11 cellular contexts compared by ENCODE assay signal in genomic region chr20:37356387-37356786, GRCh38. TPM values are rescaled to one million over a fixed set of nuclear protein-coding genes. Genes with fewer than 3 reads are reported as not detected.
DNase-seq lines count a peak whose midpoint lies in the region; ATAC-seq, FAIRE-seq and TF ChIP-seq lines count a peak whose summit lies in the region.
"Had no signal": no experiment of that assay in that cellular context is flagged by ENCODE, and none has a peak within 500 bp of the region (broad histone marks: within the 10 kb centered on the region; RNA-seq: fewer than 3 reads in every experiment).

No MANE protein-coding gene starts in this region.

- H3K4me1 ChIP-seq in HCT116 (ENCODE audit: control insufficient read depth in 1 of 2, insufficient read depth in 2 of 2, low read length in 2 of 2): no peaks in the 10 kb centered on the region
- H3K4me1 ChIP-seq in keratinocyte (ENCODE audit: control insufficient read depth, extremely low read depth, insufficient read depth, low read length): peaks cover 52% of the 10 kb centered on the region
- H3K4me1 ChIP-seq in stomach smooth muscle (ENCODE audit: control insufficient read depth, insufficient read depth, low read length): peaks cover 38% of the 10 kb centered on the region

- H3K4me2 ChIP-seq in HCT116 (ENCODE audit: low read length): no peak overlapping the region
- no peak overlapping the region for H3K4me2 ChIP-seq in keratinocyte (ENCODE audit: control insufficient read depth, extremely low read depth, insufficient read depth, low read depth, low read length)

- peak; percentile 38; the same call in 1 of the 2 replicates for ATAC-seq in HCT116

- RAD21 ChIA-PET in HCT116 (lab: Charles Lee; ENCODE audit: low non-redundant PET in 1 of 2, low total read pairs in 2 of 2, uncharacterized antibody in 2 of 2, unreplicated experiment in 2 of 2): no interaction called here

- FAIRE-seq in keratinocyte (lab: Jason Lieb, UNC): peak; percentile 65
- FAIRE-seq: H54 had no signal

- no peaks in the 10 kb centered on the region for H3K9me3 Mint-ChIP-seq in activated T-helper 1 cell treated with anti-CD3 and anti-CD28 coated beads, Interleukin-12 subunit alpha, Interleukin-12 subunit beta, Interleukin-2, Interleukin-4 antibody, amounts not matched to agents 30 ng/mL and 10 ng/mL and 1 ng/mL, durations not matched to agents 14 hours and 24 hours and 36 hours

- no peak overlapping the region for H3K9ac ChIP-seq in HCT116 (ENCODE audit: low read length)
- H3K9ac ChIP-seq in keratinocyte (ENCODE audit: control insufficient read depth, extremely low read depth, insufficient read depth, low read length): no peak overlapping the region
- no peak overlapping the region for H3K9ac ChIP-seq in stomach smooth muscle (ENCODE audit: low read length in 2 of 2)

- CTCF ChIA-PET in HCT116 (lab: Charles Lee): no interaction called here

- no peak for DNase-seq in HCT116 (ENCODE audit: low read depth, low spot score)
- peak in 34 of 58 donors; percentile 7 to 54 (median 29) for DNase-seq in anterior cingulate cortex (lab: John Stamatoyannopoulos, UW)
- DNase-seq in keratinocyte (ENCODE audit: low read depth, low spot score): no peak
- no peak for DNase-seq in NCI-H146 treated with DMSO at 0.1 percent for 48 hours (lab: John Stamatoyannopoulos, UW; ENCODE audit: unreplicated experiment)
- no peak for DNase-seq in activated T-helper 1 cell treated with anti-CD3 and anti-CD28 coated beads, Interleukin-12 subunit alpha, Interleukin-12 subunit beta, Interleukin-2, Interleukin-4 antibody, amounts not matched to agents 30 ng/mL and 10 ng/mL and 1 ng/mL, durations not matched to agents 14 hours and 24 hours and 36 hours (ENCODE audit: low spot score)
- no peak for DNase-seq in NCI-H128 (lab: John Stamatoyannopoulos, UW; ENCODE audit: unreplicated experiment)
- no peak for DNase-seq in NCI-H446 (lab: John Stamatoyannopoulos, UW)
- DNase-seq: activated gamma-delta T cell treated with Interleukin-2 at 50 U/mL for 16 hours had no signal

- H3K27ac ChIP-seq in HCT116 (ENCODE audit: low read depth, low read length) (no peak overlapping the region), keratinocyte (ENCODE audit: control insufficient read depth, insufficient read depth, low read length) (no peak overlapping the region), stomach smooth muscle (ENCODE audit: low read length) (peak overlapping the region; percentile 2)

- dilution Hi-C loops in keratinocyte (cut with MboI; ENCODE audit: extremely low pct_ligation_motif_present, low sequenced_read_pairs): no loop called here

- H3K9me1 ChIP-seq in keratinocyte (ENCODE audit: control insufficient read depth, extremely low read depth, insufficient read depth, low read length): peaks cover 6% of the 10 kb centered on the region

- intact Hi-C loops in HCT116 (cut with micrococcal nuclease): no loop called here
- intact Hi-C loops in activated T-helper 1 cell treated with anti-CD3 and anti-CD28 coated beads, Interleukin-12 subunit alpha, Interleukin-12 subunit beta, Interleukin-2, Interleukin-4 antibody, amounts not matched to agents 30 ng/mL and 10 ng/mL and 1 ng/mL, durations not matched to agents 14 hours and 24 hours and 36 hours (cut with micrococcal nuclease): no loop called here

- peaks cover 96% of the 10 kb centered on the region for H3K79me2 ChIP-seq in HCT116 (ENCODE audit: insufficient read depth, low read length)
- H3K79me2 ChIP-seq in keratinocyte (ENCODE audit: control insufficient read depth, insufficient read depth, low read length): peaks cover 86% of the 10 kb centered on the region

- TF ChIP-seq CTCF in HCT116 (IDR thresholded peaks at IDR 0.05 in 2 of 3, conservative IDR thresholded peaks at IDR 0.05 in 1 of 3; ENCODE audit: borderline replicate concordance in 1 of 3, insufficient read depth in 1 of 3, low read depth in 2 of 3, low read length in 2 of 3) (no peak), keratinocyte (optimal IDR thresholded peaks at IDR 0.05 in 1 of 3, IDR thresholded peaks at IDR 0.05 in 1 of 3, conservative IDR thresholded peaks at IDR 0.05 in 1 of 3; ENCODE audit: extremely low read depth in 1 of 3, insufficient read depth in 2 of 3, low read length in 3 of 3) (no peak)

- H3K36me3 Mint-ChIP-seq in activated T-helper 1 cell treated with anti-CD3 and anti-CD28 coated beads, Interleukin-12 subunit alpha, Interleukin-12 subunit beta, Interleukin-2, Interleukin-4 antibody, amounts not matched to agents 30 ng/mL and 10 ng/mL and 1 ng/mL, durations not matched to agents 14 hours and 24 hours and 36 hours (ENCODE audit: low read depth): no peaks in the 10 kb centered on the region

- TF ChIP-seq POLR2A in HCT116 (IDR thresholded peaks at IDR 0.05; ENCODE audit: borderline replicate concordance, extremely low read depth, insufficient read depth, insufficient read length): no peak

- H3K27me3 ChIP-seq in HCT116 (ENCODE audit: insufficient read depth, low read length): no peaks in the 10 kb centered on the region
- no peaks in the 10 kb centered on the region for H3K27me3 ChIP-seq in keratinocyte (ENCODE audit: control insufficient read depth, extremely low read depth, insufficient read depth, low read length)
- no peaks in the 10 kb centered on the region for H3K27me3 ChIP-seq in stomach smooth muscle (ENCODE audit: control insufficient read depth in 1 of 2, insufficient read depth in 2 of 2, low read length in 2 of 2)

- no peaks in the 10 kb centered on the region for H3K4me1 Mint-ChIP-seq in activated T-helper 1 cell treated with anti-CD3 and anti-CD28 coated beads, Interleukin-12 subunit alpha, Interleukin-12 subunit beta, Interleukin-2, Interleukin-4 antibody, amounts not matched to agents 30 ng/mL and 10 ng/mL and 1 ng/mL, durations not matched to agents 14 hours and 24 hours and 36 hours (ENCODE audit: low read depth)

- H3K27ac Mint-ChIP-seq in activated T-helper 1 cell treated with anti-CD3 and anti-CD28 coated beads, Interleukin-12 subunit alpha, Interleukin-12 subunit beta, Interleukin-2, Interleukin-4 antibody, amounts not matched to agents 30 ng/mL and 10 ng/mL and 1 ng/mL, durations not matched to agents 14 hours and 24 hours and 36 hours: no peak overlapping the region

- H4K20me1 ChIP-seq in HCT116 (ENCODE audit: insufficient read depth): no peaks in the 10 kb centered on the region
- peaks cover 2% of the 10 kb centered on the region for H4K20me1 ChIP-seq in keratinocyte (ENCODE audit: control insufficient read depth, extremely low read depth, insufficient read depth, low read length)

- H3K4me3 Mint-ChIP-seq in activated T-helper 1 cell treated with anti-CD3 and anti-CD28 coated beads, Interleukin-12 subunit alpha, Interleukin-12 subunit beta, Interleukin-2, Interleukin-4 antibody, amounts not matched to agents 30 ng/mL and 10 ng/mL and 1 ng/mL, durations not matched to agents 14 hours and 24 hours and 36 hours: no peak overlapping the region

- no peak overlapping the region for H3K4me3 ChIP-seq in HCT116 (replicated peaks in 1 of 2; ENCODE audit: low read depth in 1 of 2, low read length in 2 of 2)
- H3K4me3 ChIP-seq in keratinocyte (ENCODE audit: control insufficient read depth in 2 of 3, extremely low read depth in 1 of 3, insufficient read depth in 2 of 3, low read depth in 1 of 3, low read length in 3 of 3): no peak overlapping the region
- no peak overlapping the region for H3K4me3 ChIP-seq in stomach smooth muscle (ENCODE audit: low read length in 2 of 2)
- H3K4me3 ChIP-seq: skin epidermis had no signal

- no peaks in the 10 kb centered on the region for H3K27me3 Mint-ChIP-seq in activated T-helper 1 cell treated with anti-CD3 and anti-CD28 coated beads, Interleukin-12 subunit alpha, Interleukin-12 subunit beta, Interleukin-2, Interleukin-4 antibody, amounts not matched to agents 30 ng/mL and 10 ng/mL and 1 ng/mL, durations not matched to agents 14 hours and 24 hours and 36 hours (ENCODE audit: insufficient read depth)

- no peak overlapping the region for H2AFZ ChIP-seq in HCT116 (ENCODE audit: low read depth, low read length, poor library complexity, severe bottlenecking)
- no peak overlapping the region for H2AFZ ChIP-seq in keratinocyte (ENCODE audit: control insufficient read depth, low read length)

- POLR2A ChIA-PET in HCT116 (lab: Charles Lee): no interaction called here

- TF ChIP-seq RAD21 in HCT116 (IDR thresholded peaks at IDR 0.05; ENCODE audit: low read depth): no peak

- H3K36me3 ChIP-seq in HCT116 (ENCODE audit: control insufficient read depth in 1 of 2, insufficient read depth in 2 of 2, low read length in 2 of 2): 0 out of 4 replicates have a peak, but pooled peaks cover 0 to 4% of the 10 kb centered on the region in 2 experiments
- peaks cover 6 to 21% of the 10 kb centered on the region in 2 experiments for H3K36me3 ChIP-seq in keratinocyte (ENCODE audit: control insufficient read depth in 2 of 2, extremely low read depth in 1 of 2, insufficient read depth in 2 of 2, low read length in 2 of 2)
- H3K36me3 ChIP-seq in stomach smooth muscle (ENCODE audit: control insufficient read depth in 2 of 2, insufficient read depth in 2 of 2, low read length in 2 of 2): peaks cover 0 to 7% of the 10 kb centered on the region in 2 donors

- no TSS peak for BruUV-seq in HCT116 (replicated peaks; lab: Mats Ljungman, UMichigan)

- H3K9me3 ChIP-seq in HCT116 (ENCODE audit: control insufficient read depth in 1 of 2, insufficient read depth in 1 of 2, low read depth in 1 of 2, low read length in 2 of 2): no peaks in the 10 kb centered on the region
- no peaks in the 10 kb centered on the region for H3K9me3 ChIP-seq in keratinocyte (ENCODE audit: control insufficient read depth, low read depth, low read length)
- H3K9me3 ChIP-seq in stomach smooth muscle (ENCODE audit: control insufficient read depth in 2 of 2, low read length in 2 of 2): no peaks in the 10 kb centered on the region

- no peaks in the 10 kb centered on the region for H3K9me2 ChIP-seq in HCT116 (ENCODE audit: insufficient read depth)

TF ChIP-seq in HCT116, 20 proteins besides CTCF, POLR2A, EP300 and RAD21 (continues in another document):
- TF ChIP-seq ZNF274 (IDR thresholded peaks at IDR 0.05; ENCODE audit: low read depth, low read length): no peak

RNA-seq across cellular contexts. Expression of gene SRC, which starts 10.4 kb away (rescaled TPM):
- 42.3 TPM for total RNA-seq in HCT116 (2021; ENCODE audit: unreplicated experiment)
- polyA plus RNA-seq in HCT116 (2012): 35.9 and 36.5 TPM in 2 replicates
- 22.8 to 32.3 TPM (median 30.9 TPM) in 3 replicates for polyA plus RNA-seq in keratinocyte
- polyA plus RNA-seq in keratinocyte (2011; ENCODE audit: low read depth): 10.3 TPM
- polyA plus RNA-seq in keratinocyte (2011; cell fraction: cytosol; rRNA removed): 22.0 and 26.2 TPM in 2 replicates
- polyA plus RNA-seq in keratinocyte (2011; cell fraction: nucleus; rRNA removed): 65.3 and 76.3 TPM in 2 replicates
- polyA plus RNA-seq in keratinocyte (2012; ENCODE audit: low replicate concordance): 16.5 and 28.7 TPM in 2 replicates
- 47.7 to 113 TPM (median 52.6 TPM) in 3 replicates for polyA minus RNA-seq in keratinocyte
- polyA minus RNA-seq in keratinocyte (2011; cell fraction: cytosol; rRNA and poly(A)+ RNA removed): 31.1 TPM
- 39.2 and 42.9 TPM in 2 replicates for polyA minus RNA-seq in keratinocyte (2011; cell fraction: nucleus; rRNA and poly(A)+ RNA removed)
- total RNA-seq in activated T-helper 1 cell treated with anti-CD3 and anti-CD28 coated beads, Interleukin-12 subunit alpha, Interleukin-12 subunit beta, Interleukin-2, Interleukin-4 antibody, amounts not matched to agents 30 ng/mL and 10 ng/mL and 1 ng/mL, durations not matched to agents 14 hours and 24 hours and 36 hours: 6.2 and 6.4 TPM in 2 replicates

Comparison
In these comparisons a context has a peak if more than half of its experiments do, and no peak if none do; other contexts are left out.
1. DNase-seq: peak in anterior cingulate cortex (34 of 58); none in HCT116 (single experiment), keratinocyte (single experiment), NCI-H146 treated with DMSO at 0.1 percent for 48 hours (single experiment), activated T-helper 1 cell treated with anti-CD3 and anti-CD28 coated beads, Interleukin-12 subunit alpha, Interleukin-12 subunit beta, Interleukin-2, Interleukin-4 antibody, amounts not matched to agents 30 ng/mL and 10 ng/mL and 1 ng/mL, durations not matched to agents 14 hours and 24 hours and 36 hours (single experiment), NCI-H128 (single experiment) and NCI-H446 (0 of 2).